Comparison of ENCODE assay signal across 19 cellular contexts in the genomic region with DNA sequence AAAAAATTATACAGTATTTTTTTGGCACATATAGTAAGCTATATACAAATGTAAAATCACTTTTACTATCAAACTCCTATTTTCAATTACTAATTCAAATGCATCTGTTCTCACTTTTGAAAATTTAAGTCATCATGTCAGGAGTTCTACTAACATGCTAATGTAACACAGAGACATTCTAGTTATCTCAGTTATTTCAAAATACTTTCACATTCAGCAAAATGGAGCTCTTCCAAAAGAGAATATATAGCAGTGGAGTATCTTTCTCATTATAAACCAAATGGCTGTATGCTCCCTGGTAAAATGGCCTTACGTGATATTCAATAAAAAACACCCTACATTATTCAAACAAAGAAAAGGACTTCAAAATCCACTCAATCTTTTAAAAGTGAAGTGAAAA. TPM values are rescaled to one million over a fixed set of nuclear protein-coding genes. Genes with fewer than 3 reads are reported as not detected.
A peak's percentile ranks its signal among the peaks of the same experiment; 100 is the strongest.
DNase-seq lines count a peak whose midpoint lies in the region; ATAC-seq, FAIRE-seq and TF ChIP-seq lines count a peak whose summit lies in the region.
"Had no signal": no experiment of that assay in that cellular context is flagged by ENCODE, and none has a peak within 500 bp of the region (broad histone marks: within the 10 kb centered on the region; RNA-seq: fewer than 3 reads in every experiment).

No MANE protein-coding gene starts in this region.

- TF ChIP-seq CTCF in fibroblast of the aortic adventitia (IDR thresholded peaks at IDR 0.05; ENCODE audit: insufficient read depth, low read length) = no peak
- no peak for TF ChIP-seq CTCF in nephron (IDR thresholded peaks at IDR 0.05; ENCODE audit: unreplicated experiment in 3 of 3)

- peak; percentile 19 for FAIRE-seq in A204.1 (lab: Jason Lieb, UNC)
- FAIRE-seq: GM12878, H1 had no signal

- no peak overlapping the region for H3K4me3 Mint-ChIP-seq in nephron

- H3K27me3 Mint-ChIP-seq in nephron (ENCODE audit: low read depth) = no peaks in the 10 kb centered on the region

- peak overlapping the region; percentile 95 for H3K27ac ChIP-seq in angular gyrus (ENCODE audit: low read depth, low read length)
- H3K27ac ChIP-seq: C4-2B, RWPE1 had no signal

- peaks cover 70% of the 10 kb centered on the region for H3K36me3 Mint-ChIP-seq in nephron (ENCODE audit: low read depth)

- peak overlapping the region in 2 of 3 experiments; percentile 73 to 77 for H3K27ac Mint-ChIP-seq in nephron

- no peak for ATAC-seq in HG02981 (IDR thresholded peaks at IDR 0.05; ENCODE audit: unreplicated experiment)
- ATAC-seq in activated CD4-positive, CD25-positive, alpha-beta regulatory T cell treated with anti-CD3 and anti-CD28 coated beads, Interleukin-2, amount 50 U/mL, for 24 hours = no peak
- ATAC-seq: GM12878 had no signal

- no peaks in the 10 kb centered on the region for H3K9me3 Mint-ChIP-seq in nephron

- H3K4me1 Mint-ChIP-seq in nephron = no peaks in the 10 kb centered on the region

- DNase-seq in fibroblast of the aortic adventitia (ENCODE audit: low read depth) (peak; percentile 54), DMS53 treated with DMSO at 0.1 percent for 48 hours (lab: John Stamatoyannopoulos, UW; ENCODE audit: unreplicated experiment) (no peak)
- no peak for DNase-seq in activated CD4-positive, alpha-beta T cell treated with anti-CD3 and anti-CD28 coated beads for 4 hours
- DNase-seq: 8988T; KG1; NCI-H1092 treated with DMSO at 0.1 percent for 48 hours; NCI-H1694; NCI-H2107; NCI-H69; NK-92 treated with Interleukin-12 subunit alpha and Interleukin-12 subunit beta, amount 100 ng/mL, for 24 hours had no signal

- no peak overlapping the region for H3K4me3 ChIP-seq in fibroblast of the aortic adventitia (ENCODE audit: low read depth, low read length)
- H3K4me3 ChIP-seq: GM12878 had no signal

RNA-seq across cellular contexts. Expression of a gene that starts 42.3 kb away (rescaled TPM):
- 38.9 and 78.5 TPM in 2 replicates for total RNA-seq in fibroblast of the aortic adventitia (ENCODE audit: low replicate concordance)
